21 cellular contexts compared by ENCODE assay signal in genomic region chr3:193974147-193974546, GRCh38.
DNase-seq lines count a peak whose midpoint lies in the region; TF ChIP-seq lines count a peak whose summit lies in the region.
"Had no signal": no experiment of that assay in that cellular context is flagged by ENCODE, and none has a peak within 500 bp of the region (broad histone marks: within the 10 kb centered on the region; RNA-seq: fewer than 3 reads in every experiment).

No MANE protein-coding gene starts in this region.

- H3K4me3 Mint-ChIP-seq in nephron progenitor cell = peak overlapping the region; percentile 70
- no peak overlapping the region for H3K4me3 Mint-ChIP-seq in activated CD4-positive, alpha-beta T cell treated with anti-CD3 and anti-CD28 coated beads, Interleukin-2, amount 10 ng/mL, durations not matched to agents 24 days and 14 days
- H3K4me3 Mint-ChIP-seq: activated naive CD4-positive, alpha-beta T cell treated with anti-CD3 and anti-CD28 coated beads, Interleukin-2, amount 50 U/mL, for 24 hours; stimulated activated naive B cell treated with anti-CD40 and anti-IgM and Interleukin-4, amounts not matched to agents 10 μg/mL and 1 μg/mL and 100 μg/mL, for 72 hours had no signal

- intact Hi-C loops in activated CD4-positive, alpha-beta T cell treated with anti-CD3 and anti-CD28 coated beads, Interleukin-2, amount 10 ng/mL, durations not matched to agents 24 days and 14 days (cut with micrococcal nuclease) = no loop called here

- H3K27me3 Mint-ChIP-seq in nephron progenitor cell (ENCODE audit: low read depth, poor library complexity) = peaks cover 33% of the 10 kb centered on the region
- peaks cover 60% of the 10 kb centered on the region for H3K27me3 Mint-ChIP-seq in activated CD4-positive, alpha-beta T cell treated with anti-CD3 and anti-CD28 coated beads, Interleukin-2, amount 10 ng/mL, durations not matched to agents 24 days and 14 days

- no peak overlapping the region for H3K4me3 ChIP-seq in fibroblast of lung (replicated peaks in 1 of 4; ENCODE audit: control extremely low read depth in 1 of 4, insufficient read depth in 1 of 4, low read depth in 3 of 4, low read length in 4 of 4)
- H3K4me3 ChIP-seq: BLaER1, heart right ventricle, right lobe of liver, vagina had no signal

- H3K4me1 Mint-ChIP-seq in nephron progenitor cell = peaks cover 73% of the 10 kb centered on the region
- peaks cover 16% of the 10 kb centered on the region for H3K4me1 Mint-ChIP-seq in activated CD4-positive, alpha-beta T cell treated with anti-CD3 and anti-CD28 coated beads, Interleukin-2, amount 10 ng/mL, durations not matched to agents 24 days and 14 days

- H3K4me1 ChIP-seq in fibroblast of lung (ENCODE audit: control insufficient read depth, extremely low read depth, insufficient read depth, low read length) = no peaks in the 10 kb centered on the region
- H3K4me1 ChIP-seq: vagina had no signal

- no peaks in the 10 kb centered on the region for H4K20me1 ChIP-seq in fibroblast of lung (ENCODE audit: control insufficient read depth, extremely low read depth, insufficient read depth, low read length)
- H4K20me1 ChIP-seq: BLaER1 had no signal

- no peaks in the 10 kb centered on the region for H3K9me3 Mint-ChIP-seq in nephron progenitor cell
- H3K9me3 Mint-ChIP-seq in activated CD4-positive, alpha-beta T cell treated with anti-CD3 and anti-CD28 coated beads, Interleukin-2, amount 10 ng/mL, durations not matched to agents 24 days and 14 days = no peaks in the 10 kb centered on the region
- H3K9me3 Mint-ChIP-seq: activated naive CD4-positive, alpha-beta T cell treated with anti-CD3 and anti-CD28 coated beads, Interleukin-2, amount 50 U/mL, for 24 hours; stimulated activated naive B cell treated with anti-CD40 and anti-IgM and Interleukin-4, amounts not matched to agents 10 μg/mL and 1 μg/mL and 100 μg/mL, for 72 hours had no signal

- H3K27ac ChIP-seq in fibroblast of lung (ENCODE audit: insufficient read depth, low read length) = no peak overlapping the region
- H3K27ac ChIP-seq: BLaER1, heart right ventricle, right lobe of liver, vagina had no signal

- DNase-seq in AG20443 (ENCODE audit: low spot score) (peak; percentile 56), LHCN-M2 (ENCODE audit: low read depth) (peak; percentile 14), fibroblast of lung (ENCODE audit: low read depth in 2 of 2) (peak; percentile 53 to 97), nephron progenitor cell (no peak), T1000 (lab: John Stamatoyannopoulos, UW) (no peak), AML-193 (lab: John Stamatoyannopoulos, UW) (no peak), NCI-H524 treated with DMSO at 0.1 percent for 48 hours (lab: John Stamatoyannopoulos, UW) (no peak)
- DNase-seq in activated CD4-positive, alpha-beta T cell treated with anti-CD3 and anti-CD28 coated beads, Interleukin-2, amount 10 ng/mL, durations not matched to agents 24 days and 14 days = no peak
- DNase-seq: activated CD4-positive, alpha-beta T cell treated with anti-CD3 and anti-CD28 coated beads for 4 hours; activated T-cell treated with anti-CD3 and anti-CD28 coated beads for 4 hours; central memory CD4-positive, alpha-beta T cell; DMS53; heart right ventricle; left ventricle myocardium superior; NCI-H2107; NCI-H82; right lobe of liver; stimulated activated naive B cell treated with anti-CD40 and anti-IgM and Interleukin-4, amounts not matched to agents 10 μg/mL and 1 μg/mL and 100 μg/mL, for 72 hours had no signal

- no peak overlapping the region for H2AFZ ChIP-seq in fibroblast of lung (ENCODE audit: low read length)

- H3K4me2 ChIP-seq in fibroblast of lung (ENCODE audit: extremely low read depth, insufficient read depth, low read length) = peak overlapping the region; percentile 44
- H3K4me2 ChIP-seq: BLaER1 had no signal

- H3K9me3 ChIP-seq in fibroblast of lung (ENCODE audit: control insufficient read depth, insufficient read depth, low read depth, low read length) = no peaks in the 10 kb centered on the region
- H3K9me3 ChIP-seq: BLaER1, heart right ventricle, right lobe of liver, vagina had no signal

- no peak for TF ChIP-seq CTCF in fibroblast of lung (conservative IDR thresholded peaks at IDR 0.05 in 1 of 2, IDR thresholded peaks at IDR 0.05 in 1 of 2; ENCODE audit: low read depth in 1 of 2, low read length in 2 of 2)
- no peak for TF ChIP-seq CTCF in nephron progenitor cell (IDR thresholded peaks at IDR 0.05)

- no peak overlapping the region for H3K27ac Mint-ChIP-seq in nephron progenitor cell
- H3K27ac Mint-ChIP-seq in activated CD4-positive, alpha-beta T cell treated with anti-CD3 and anti-CD28 coated beads, Interleukin-2, amount 10 ng/mL, durations not matched to agents 24 days and 14 days = no peak overlapping the region
- H3K27ac Mint-ChIP-seq: activated naive CD4-positive, alpha-beta T cell treated with anti-CD3 and anti-CD28 coated beads, Interleukin-2, amount 50 U/mL, for 24 hours had no signal

- no peaks in the 10 kb centered on the region for H3K79me2 ChIP-seq in fibroblast of lung (ENCODE audit: control insufficient read depth, insufficient read depth, low read length)

- no peak overlapping the region for H3K9ac ChIP-seq in fibroblast of lung (ENCODE audit: insufficient read depth, low read length)
- H3K9ac ChIP-seq: BLaER1 had no signal

- H3K36me3 Mint-ChIP-seq in nephron progenitor cell (ENCODE audit: low read depth) = no peaks in the 10 kb centered on the region
- H3K36me3 Mint-ChIP-seq in activated CD4-positive, alpha-beta T cell treated with anti-CD3 and anti-CD28 coated beads, Interleukin-2, amount 10 ng/mL, durations not matched to agents 24 days and 14 days (ENCODE audit: low read depth) = no peaks in the 10 kb centered on the region
- H3K36me3 Mint-ChIP-seq: activated naive CD4-positive, alpha-beta T cell treated with anti-CD3 and anti-CD28 coated beads, Interleukin-2, amount 50 U/mL, for 24 hours; stimulated activated naive B cell treated with anti-CD40 and anti-IgM and Interleukin-4, amounts not matched to agents 10 μg/mL and 1 μg/mL and 100 μg/mL, for 72 hours had no signal

- no peaks in the 10 kb centered on the region for H3K36me3 ChIP-seq in fibroblast of lung (ENCODE audit: control insufficient read depth, insufficient read depth, low read length)
- H3K36me3 ChIP-seq: BLaER1, heart right ventricle, right lobe of liver, vagina had no signal

- peaks cover 44% of the 10 kb centered on the region for H3K27me3 ChIP-seq in fibroblast of lung (ENCODE audit: control insufficient read depth, insufficient read depth, low read length)
- H3K27me3 ChIP-seq: BLaER1, right lobe of liver, vagina had no signal

Comparison
In these comparisons a context has a peak if more than half of its experiments do, and no peak if none do; other contexts are left out.
1. DNase-seq: peak in AG20443 (single experiment), LHCN-M2 (single experiment) and fibroblast of lung (2 of 2); none in nephron progenitor cell (single experiment), T1000 (single experiment), AML-193 (0 of 2), activated CD4-positive, alpha-beta T cell treated with anti-CD3 and anti-CD28 coated beads, Interleukin-2, amount 10 ng/mL, durations not matched to agents 24 days and 14 days (single experiment) and NCI-H524 treated with DMSO at 0.1 percent for 48 hours (single experiment).